Comparison of ENCODE assay signal across 8 cellular contexts in genomic region chr10:7408003-7408493, GRCh38. TPM values are rescaled to one million over a fixed set of nuclear protein-coding genes. Genes with fewer than 3 reads are reported as not detected.
DNase-seq lines count a peak whose midpoint lies in the region; TF ChIP-seq lines count a peak whose summit lies in the region.

No MANE protein-coding gene starts in this region.

- no peak overlapping the region for H3K27ac Mint-ChIP-seq in activated CD4-positive, alpha-beta memory T cell treated with anti-CD3 and anti-CD28 coated beads for 36 hours
- H3K27ac Mint-ChIP-seq in endodermal cell: no peak overlapping the region

- in situ Hi-C loops in HAP-1 (cut with MboI; ENCODE audit: low sequenced_read_pairs): loop anchor here (25.0 kb wide), 2 partner anchors 496 to 971 kb away; no protein-coding TSS in a partner anchor

- peak overlapping the region; percentile 75 for H3K4me3 ChIP-seq in HAP-1
- peak overlapping the region; percentile 94 for H3K4me3 ChIP-seq in endodermal cell (ENCODE audit: low read length)
- H3K4me3 ChIP-seq in mucosa of rectum (ENCODE audit: low read length in 2 of 2): peak overlapping the region; percentile 64 to 72

- POLR2A ChIA-PET in activated CD4-positive, alpha-beta memory T cell treated with anti-CD3 and anti-CD28 coated beads for 36 hours (lab: Charles Lee): no interaction called here

- H3K27me3 Mint-ChIP-seq in activated CD4-positive, alpha-beta memory T cell treated with anti-CD3 and anti-CD28 coated beads for 36 hours: peaks cover 5% of the 10 kb centered on the region
- peaks cover 66% of the 10 kb centered on the region for H3K27me3 Mint-ChIP-seq in endodermal cell (ENCODE audit: insufficient read depth)

- H3K9me3 Mint-ChIP-seq in activated CD4-positive, alpha-beta memory T cell treated with anti-CD3 and anti-CD28 coated beads for 36 hours: no peaks in the 10 kb centered on the region
- H3K9me3 Mint-ChIP-seq in endodermal cell: no peaks in the 10 kb centered on the region

- no peaks in the 10 kb centered on the region for H3K36me3 Mint-ChIP-seq in activated CD4-positive, alpha-beta memory T cell treated with anti-CD3 and anti-CD28 coated beads for 36 hours
- H3K36me3 Mint-ChIP-seq in endodermal cell (ENCODE audit: low read depth): no peaks in the 10 kb centered on the region

- H3K4me1 ChIP-seq in HAP-1 (no peaks in the 10 kb centered on the region; the same call in 1 of the 2 replicates), endodermal cell (ENCODE audit: control insufficient read depth, insufficient read depth, low read length) (no peaks in the 10 kb centered on the region), mucosa of rectum (ENCODE audit: control insufficient read depth in 2 of 2, insufficient read depth in 2 of 2, low read length in 2 of 2) (peaks cover 0 to 2% of the 10 kb centered on the region in 2 donors)

- H3K9ac ChIP-seq in endodermal cell (ENCODE audit: extremely low read depth, low read length, poor library complexity, severe bottlenecking) (no peak overlapping the region), mucosa of rectum (ENCODE audit: low read depth in 1 of 2, low read length in 2 of 2) (peak overlapping the region in 1 of 2 donors; percentile 59)

- peak overlapping the region; percentile 93 for H3K4me3 Mint-ChIP-seq in activated CD4-positive, alpha-beta memory T cell treated with anti-CD3 and anti-CD28 coated beads for 36 hours
- peak overlapping the region; percentile 76 for H3K4me3 Mint-ChIP-seq in endodermal cell

- intact Hi-C loops in activated CD4-positive, alpha-beta memory T cell treated with anti-CD3 and anti-CD28 coated beads for 36 hours (cut with micrococcal nuclease): loop anchor here (2.0 kb wide), 3 partner anchors 215 to 487 kb away; no protein-coding TSS in a partner anchor

- H3K9me3 ChIP-seq in HAP-1 (no peaks in the 10 kb centered on the region), endodermal cell (ENCODE audit: control insufficient read depth, low read length) (no peaks in the 10 kb centered on the region), mucosa of rectum (ENCODE audit: control insufficient read depth in 2 of 2, low read length in 2 of 2) (no peaks in the 10 kb centered on the region)

- H3K4me1 Mint-ChIP-seq in activated CD4-positive, alpha-beta memory T cell treated with anti-CD3 and anti-CD28 coated beads for 36 hours (ENCODE audit: low read depth): peaks cover 42% of the 10 kb centered on the region
- H3K4me1 Mint-ChIP-seq in endodermal cell: peaks cover 33% of the 10 kb centered on the region

- 0 to 1% methylated on average over 30 to 41 of the region's 41 CpGs for WGBS in endodermal cell (ENCODE audit: insufficient coverage in 1 of 2, insufficient read length in 1 of 2), 2 experiments

- H3K27me3 ChIP-seq in HAP-1 (ENCODE audit: low read depth) (no peaks in the 10 kb centered on the region), endodermal cell (ENCODE audit: control insufficient read depth, insufficient read depth, low read length, poor library complexity, severe bottlenecking) (peaks cover 60% of the 10 kb centered on the region), mucosa of rectum (ENCODE audit: control insufficient read depth in 2 of 2, insufficient read depth in 2 of 2, low read length in 2 of 2) (peaks cover 3 to 4% of the 10 kb centered on the region in 2 donors)

- CTCF ChIA-PET in activated CD4-positive, alpha-beta memory T cell treated with anti-CD3 and anti-CD28 coated beads for 36 hours (lab: Charles Lee): interaction anchor here (0.8 to 2.8 kb wide), 9 partner anchors 9 to 489 kb away, joined by 3 to 16 read pairs (median 6); no protein-coding TSS in a partner anchor

- no peak for TF ChIP-seq CTCF in endodermal cell (conservative IDR thresholded peaks at IDR 0.05)

- H3K36me3 ChIP-seq in HAP-1 (replicated peaks) (no peaks in the 10 kb centered on the region), endodermal cell (ENCODE audit: control insufficient read depth, insufficient read depth, low read length) (no peaks in the 10 kb centered on the region), mucosa of rectum (ENCODE audit: control insufficient read depth in 2 of 2, insufficient read depth in 2 of 2, low read length in 2 of 2) (no peaks in the 10 kb centered on the region)

- DNase-seq in Ammon's horn (ENCODE audit: low spot score) (peak; percentile 48), HAP-1 (ENCODE audit: low spot score in 2 of 2) (no peak), endodermal cell (peak; percentile 81), NCI-H2029 (lab: John Stamatoyannopoulos, UW) (no peak), NCI-H187 (lab: John Stamatoyannopoulos, UW) (no peak)
- peak; percentile 60 for DNase-seq in activated CD4-positive, alpha-beta memory T cell treated with anti-CD3 and anti-CD28 coated beads for 36 hours

- H3K27ac ChIP-seq in endodermal cell (ENCODE audit: low read depth, low read length) (no peak overlapping the region), mucosa of rectum (ENCODE audit: low read depth in 2 of 2, low read length in 2 of 2) (peak overlapping the region; percentile 29 to 48), temporal lobe (ENCODE audit: low read depth, low read length) (peak overlapping the region; percentile 65)

RNA-seq across cellular contexts. Expression of gene SFMBT2, which starts 2.8 kb away (rescaled TPM):
- total RNA-seq in activated CD4-positive, alpha-beta memory T cell treated with anti-CD3 and anti-CD28 coated beads for 36 hours: 10 to 100 TPM; 12.8 to 15.4 TPM
- total RNA-seq in endodermal cell (1 to 10 TPM; 3.9 to 5.3 TPM), temporal lobe (10.1 TPM)
- 3.0 TPM for polyA plus RNA-seq in endodermal cell (2013, experiment 1 of 2)
- 2.6 TPM for polyA plus RNA-seq in endodermal cell (2013, experiment 2 of 2)

Comparison
In these comparisons a context has a peak if more than half of its experiments do, and no peak if none do; other contexts are left out.
1. DNase-seq: peak in Ammon's horn (single experiment), activated CD4-positive, alpha-beta memory T cell treated with anti-CD3 and anti-CD28 coated beads for 36 hours (single experiment) and endodermal cell (single experiment); none in HAP-1 (0 of 2), NCI-H2029 (single experiment) and NCI-H187 (0 of 2).
2. Peak in every context shown above with its lines, with median percentiles within 50 percentile points of each other: H3K4me3 ChIP-seq.